In the genomic region with DNA sequence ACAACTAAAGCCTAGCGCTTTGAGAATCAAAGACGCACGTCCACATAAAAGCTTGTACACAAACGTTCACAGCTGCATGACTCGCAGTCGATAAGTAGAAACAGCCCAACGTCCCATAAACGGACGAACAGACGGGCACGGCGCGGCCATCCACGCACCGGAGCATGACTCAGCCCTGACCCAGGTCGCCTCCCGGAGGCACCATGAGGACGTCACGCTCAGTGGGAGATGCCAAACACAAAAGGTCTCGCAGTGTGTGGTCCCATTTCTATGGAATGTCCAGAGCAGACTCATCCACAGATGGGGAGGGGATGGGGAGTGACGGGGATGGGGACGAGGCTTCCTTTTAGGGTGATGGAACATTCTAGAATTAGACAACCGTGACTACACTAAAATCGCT, we compare ENCODE assay signal across 16 cellular contexts. TPM values are rescaled to one million over a fixed set of nuclear protein-coding genes. Genes with fewer than 3 reads are reported as not detected.
A peak's percentile ranks its signal among the peaks of the same experiment; 100 is the strongest.
DNase-seq lines count a peak whose midpoint lies in the region; ATAC-seq, FAIRE-seq and TF ChIP-seq lines count a peak whose summit lies in the region.
"Had no signal": no experiment of that assay in that cellular context is flagged by ENCODE, and none has a peak within 500 bp of the region (broad histone marks: within the 10 kb centered on the region; RNA-seq: fewer than 3 reads in every experiment).

No MANE protein-coding gene starts in this region.

- peaks cover 5 to 9% of the 10 kb centered on the region in 2 donors for H3K36me3 Mint-ChIP-seq in activated naive CD4-positive, alpha-beta T cell treated with anti-CD3 and anti-CD28 coated beads, Interleukin-2, amount 50 U/mL, for 72 hours

- H3K36me3 ChIP-seq in H1 (ENCODE audit: control insufficient read depth in 2 of 4, insufficient read depth in 4 of 4, low read length in 3 of 4) (peaks cover 2 to 49% (median 27%) of the 10 kb centered on the region in 4 experiments), osteoblast (ENCODE audit: insufficient read depth, low read length) (peaks cover 21% of the 10 kb centered on the region)

- CTCF ChIA-PET in H1 (lab: Charles Lee; ENCODE audit: partially characterized antibody): interaction anchor here (0.9 to 3.4 kb wide), 6 partner anchors 35 to 113 kb away, joined by 3 to 12 read pairs (median 5); no protein-coding TSS in a partner anchor

- H2BK15ac ChIP-seq in H1 (ENCODE audit: low read length): no peak overlapping the region

- FAIRE-seq in H1 (lab: Jason Lieb, UNC): no peak

- no peak for TF ChIP-seq POLR2A in H1 (IDR thresholded peaks at IDR 0.05; ENCODE audit: control extremely low read depth in 1 of 2, low read depth in 2 of 2, low read length in 2 of 2)

- TF ChIP-seq CTCF in H1 (IDR thresholded peaks at IDR 0.05; ENCODE audit: control extremely low read depth in 1 of 3, insufficient read depth in 1 of 3, low read depth in 1 of 3, low read length in 3 of 3) (no peak), osteoblast (IDR thresholded peaks at IDR 0.05; ENCODE audit: extremely low read depth, low read depth, low read length) (no peak)

- H4K5ac ChIP-seq in H1 (ENCODE audit: insufficient read length, low read depth, low read length): no peak overlapping the region

- no peak overlapping the region for H2BK12ac ChIP-seq in H1 (ENCODE audit: low read depth, low read length)

- H3K4me3 ChIP-seq in H1 (ENCODE audit: extremely low read depth in 1 of 4, insufficient read depth in 2 of 4, low read depth in 3 of 4, low read length in 4 of 4) (no peak overlapping the region), osteoblast (ENCODE audit: insufficient read depth, low read length) (no peak overlapping the region)

- H3K4me2 ChIP-seq in H1 (ENCODE audit: insufficient read depth in 1 of 2, low read depth in 2 of 2, low read length in 2 of 2) (no peak overlapping the region), osteoblast (ENCODE audit: insufficient read depth, low read length) (peak overlapping the region; percentile 28)

- H3K56ac ChIP-seq in H1 (replicated peaks; ENCODE audit: insufficient read length, low read depth, low read length): no peak overlapping the region

- H3K18ac ChIP-seq in H1 (ENCODE audit: extremely low read depth, low read length): no peak overlapping the region

- no peaks in the 10 kb centered on the region; a peak in 1 of 4 replicates for H3K79me2 ChIP-seq in H1 (ENCODE audit: control insufficient read depth in 1 of 2, insufficient read depth in 2 of 2, low read length in 2 of 2)
- no peaks in the 10 kb centered on the region for H3K79me2 ChIP-seq in osteoblast (ENCODE audit: insufficient read depth, low read length)

- H3K27ac ChIP-seq in H1 (ENCODE audit: low read depth, low read length) (no peak overlapping the region), osteoblast (ENCODE audit: low read depth, low read length) (peak overlapping the region; percentile 69)
- H3K27ac ChIP-seq: foreskin keratinocyte had no signal

- no peak overlapping the region for H4K8ac ChIP-seq in H1 (ENCODE audit: extremely low read depth, insufficient read depth, low read length)

- DNase-seq in Daoy (ENCODE audit: low read depth): peak; percentile 90
- DNase-seq in RKO (ENCODE audit: low spot score): peak; percentile 42
- DNase-seq in H1 (ENCODE audit: low read depth in 1 of 2, low spot score in 2 of 2): no peak
- DNase-seq in osteoblast (ENCODE audit: insufficient read length, low spot score, missing footprints): peak; percentile 99
- no peak for DNase-seq in NK-92 (lab: John Stamatoyannopoulos, UW; ENCODE audit: unreplicated experiment)
- DNase-seq in hepatic stellate cell (ENCODE audit: low spot score): no peak
- no peak for DNase-seq in activated naive CD4-positive, alpha-beta T cell treated with anti-CD3 and anti-CD28 coated beads, Interleukin-2, amount 50 U/mL, for 72 hours (ENCODE audit: low spot score in 2 of 2)
- no peak for DNase-seq in SK-N-DZ (ENCODE audit: low spot score)
- DNase-seq: activated CD8-positive, alpha-beta memory T cell treated with anti-CD3 and anti-CD28 coated beads, Interleukin-2, amount 50 U/mL, for 48 hours; Caco-2; foreskin keratinocyte; HCEC 1CT; Karpas-422; NCI-H2171 treated with DMSO at 0.1 percent for 48 hours had no signal

- no peak overlapping the region for H3K27ac Mint-ChIP-seq in activated naive CD4-positive, alpha-beta T cell treated with anti-CD3 and anti-CD28 coated beads, Interleukin-2, amount 50 U/mL, for 72 hours
- H3K27ac Mint-ChIP-seq: stimulated activated effector memory CD8-positive, alpha-beta T cell treated with anti-CD3 and anti-CD28 coated beads, Interleukin-12 subunit alpha, Interleukin-12 subunit beta, amount 100 ng/mL, for 72 hours had no signal

- no peaks in the 10 kb centered on the region for H3K4me1 ChIP-seq in H1 (replicated peaks in 1 of 4; ENCODE audit: control insufficient read depth in 3 of 4, insufficient read depth in 4 of 4, low read length in 3 of 4)
- H3K4me1 ChIP-seq in osteoblast (ENCODE audit: insufficient read depth, low read length): peaks cover 6% of the 10 kb centered on the region
- H3K4me1 ChIP-seq: Caco-2 had no signal

- no peaks in the 10 kb centered on the region for H3K23me2 ChIP-seq in H1 (ENCODE audit: low read depth, low read length)

- WGBS in H1 (ENCODE audit: extremely low coverage in 1 of 2, insufficient coverage in 1 of 2, insufficient read length in 1 of 2, insufficient replicate concordance in 2 of 2, low coverage in 1 of 2, low lambda C conversion rate in 2 of 2, missing lambda C conversion rate in 1 of 2), 2 experiments: 97% methylated on average over 24 of the region's 24 CpGs; no CpG with 5 or more reads in 1 of the 2 experiments

- H3K9me3 ChIP-seq in H1 (ENCODE audit: insufficient read depth in 2 of 2, low read depth in 1 of 2, low read length in 1 of 2) (no peaks in the 10 kb centered on the region), osteoblast (ENCODE audit: low read depth, low read length) (no peaks in the 10 kb centered on the region)
- H3K9me3 ChIP-seq: Caco-2 had no signal

- H4K91ac ChIP-seq in H1 (replicated peaks; ENCODE audit: insufficient read length, low read length): no peak overlapping the region

- POLR2A ChIA-PET in H1 (lab: Charles Lee; ENCODE audit: partially characterized antibody): interaction anchor here (1.0 to 2.0 kb wide), 2 partner anchors 9 to 28 kb away, joined by 3 to 4 read pairs; no protein-coding TSS in a partner anchor

- H3K9me3 Mint-ChIP-seq in activated naive CD4-positive, alpha-beta T cell treated with anti-CD3 and anti-CD28 coated beads, Interleukin-2, amount 50 U/mL, for 72 hours: no peaks in the 10 kb centered on the region
- H3K9me3 Mint-ChIP-seq: brain; stimulated activated effector memory CD8-positive, alpha-beta T cell treated with anti-CD3 and anti-CD28 coated beads, Interleukin-12 subunit alpha, Interleukin-12 subunit beta, amount 100 ng/mL, for 72 hours had no signal

- no peak overlapping the region for H3K4ac ChIP-seq in H1 (replicated peaks; ENCODE audit: insufficient read length, low read depth, low read length)

- no peak overlapping the region for H3K14ac ChIP-seq in H1 (ENCODE audit: insufficient read length)

- H2BK20ac ChIP-seq in H1 (ENCODE audit: low read length): no peak overlapping the region

- H3K23ac ChIP-seq in H1 (ENCODE audit: insufficient read length): no peak overlapping the region

- H3K9ac ChIP-seq in H1 (replicated peaks in 1 of 4; ENCODE audit: extremely low read depth in 1 of 4, low read depth in 3 of 4, low read length in 3 of 4): no peak overlapping the region

- H2BK120ac ChIP-seq in H1 (replicated peaks; ENCODE audit: low read depth, low read length): no peak overlapping the region

- H4K20me1 ChIP-seq in H1 (replicated peaks in 1 of 2; ENCODE audit: control insufficient read depth in 1 of 2, insufficient read depth in 2 of 2, low read length in 2 of 2) (peaks cover 3 to 11% of the 10 kb centered on the region in 2 experiments), osteoblast (ENCODE audit: insufficient read depth, low read length) (peaks cover 19% of the 10 kb centered on the region)

- TF ChIP-seq EP300 in H1 (IDR thresholded peaks at IDR 0.05; ENCODE audit: borderline replicate concordance in 1 of 2, low read depth in 2 of 2, low read length in 2 of 2): no peak

- ATAC-seq in activated naive CD4-positive, alpha-beta T cell treated with anti-CD3 and anti-CD28 coated beads, Interleukin-2, amount 50 U/mL, for 72 hours: no peak
- ATAC-seq: foreskin keratinocyte; stimulated activated effector memory CD8-positive, alpha-beta T cell treated with anti-CD3 and anti-CD28 coated beads, Interleukin-12 subunit alpha, Interleukin-12 subunit beta, amount 100 ng/mL, for 72 hours had no signal

- no peak overlapping the region for H2AFZ ChIP-seq in H1 (ENCODE audit: low read length)
- H2AFZ ChIP-seq in osteoblast (ENCODE audit: low read length): no peak overlapping the region

- H2BK5ac ChIP-seq in H1 (ENCODE audit: low read depth, low read length): peak overlapping the region; percentile 60; the same call in 1 of the 2 replicates

- no peak for TF ChIP-seq RAD21 in H1 (IDR thresholded peaks at IDR 0.05 in 1 of 2, conservative IDR thresholded peaks at IDR 0.05 in 1 of 2; ENCODE audit: low read depth in 2 of 2, low read length in 2 of 2)

- H3K27me3 ChIP-seq in H1 (replicated peaks in 1 of 4; ENCODE audit: control insufficient read depth in 3 of 4, extremely low read depth in 1 of 4, insufficient read depth in 3 of 4, low read length in 3 of 4) (no peaks in the 10 kb centered on the region), osteoblast (ENCODE audit: insufficient read depth, low read length) (no peaks in the 10 kb centered on the region)
- H3K27me3 ChIP-seq: foreskin keratinocyte had no signal

- no peak overlapping the region for H2AK5ac ChIP-seq in H1 (ENCODE audit: low read depth, low read length)

- H3K79me1 ChIP-seq in H1 (ENCODE audit: low read depth, low read length): no peaks in the 10 kb centered on the region; the same call in 1 of the 2 replicates

RNA-seq across cellular contexts. Expression of gene POLRMT, which starts 9.4 kb away (rescaled TPM):
- total RNA-seq in Daoy (2014; rRNA removed; shearing (Covaris generic)): 92.3 and 96.8 TPM in 2 replicates
- 110 and 111 TPM in 2 replicates for total RNA-seq in H1 (2021; fragmentation: NEBNext Ultra II Directional; extraction: Animal tissue kit (Norgen Biotek cat#: 25700))
- 93.0 and 119 TPM in 2 replicates for polyA plus RNA-seq in H1 (2011; rRNA removed)
- 84.7 TPM for polyA plus RNA-seq in H1 (2011; cell fraction: cytosol; rRNA removed)
- polyA plus RNA-seq in H1 (2011; cell fraction: nucleus; rRNA removed): 444 TPM
- 84.6 to 159 TPM (median 148 TPM) in 4 replicates for polyA plus RNA-seq in H1 (2012, experiment 1 of 2)
- 84.5 TPM for polyA plus RNA-seq in H1 (2012, experiment 2 of 2)
- polyA plus RNA-seq in H1 (2013, experiment 1 of 2): 105 TPM
- 97.6 TPM for polyA plus RNA-seq in H1 (2013, experiment 2 of 2)
- 132 and 217 TPM in 2 replicates for polyA minus RNA-seq in H1 (2011; rRNA and poly(A)+ RNA removed)
- polyA minus RNA-seq in H1 (2011; cell fraction: cytosol; rRNA and poly(A)+ RNA removed): 86.2 TPM
- 105 TPM for polyA minus RNA-seq in H1 (2011; cell fraction: nucleus; rRNA and poly(A)+ RNA removed)
- 16.6 and 18.6 TPM in 2 replicates for total RNA-seq in osteoblast
- total RNA-seq in activated naive CD4-positive, alpha-beta T cell treated with anti-CD3 and anti-CD28 coated beads, Interleukin-2, amount 50 U/mL, for 72 hours: 10 to 100 TPM; 47.0 to 57.7 TPM
- 49.8 and 61.6 TPM in 2 replicates for polyA plus RNA-seq in SK-N-DZ (2014; cell fraction: cytosol; rRNA removed)
- polyA plus RNA-seq in SK-N-DZ (2014; cell fraction: nucleus; rRNA removed): 285 and 379 TPM in 2 replicates

RNA-seq across cellular contexts. Expression of gene FGF22, which starts 15.7 kb away (rescaled TPM):
- total RNA-seq in Daoy (2014; rRNA removed; shearing (Covaris generic)): not detected in 2 replicates
- total RNA-seq in H1 (2021; fragmentation: NEBNext Ultra II Directional; extraction: Animal tissue kit (Norgen Biotek cat#: 25700)): 1.7 and 1.9 TPM in 2 replicates
- polyA plus RNA-seq in H1 (2011; rRNA removed): 0.44 and 0.99 TPM in 2 replicates
- 1.3 TPM for polyA plus RNA-seq in H1 (2011; cell fraction: cytosol; rRNA removed)
- 4.9 TPM for polyA plus RNA-seq in H1 (2011; cell fraction: nucleus; rRNA removed)
- 1.9 to 3.1 TPM (median 2.3 TPM) in 4 replicates for polyA plus RNA-seq in H1 (2012, experiment 1 of 2)
- 0.64 TPM for polyA plus RNA-seq in H1 (2012, experiment 2 of 2)
- polyA plus RNA-seq in H1 (2013, experiment 1 of 2): 0.85 TPM
- polyA plus RNA-seq in H1 (2013, experiment 2 of 2): 0.81 TPM
- 0.22 TPM in 1 of 2 replicates, not detected in the other for polyA minus RNA-seq in H1 (2011; rRNA and poly(A)+ RNA removed)
- 0.73 TPM for polyA minus RNA-seq in H1 (2011; cell fraction: cytosol; rRNA and poly(A)+ RNA removed)
- polyA minus RNA-seq in H1 (2011; cell fraction: nucleus; rRNA and poly(A)+ RNA removed): 0.90 TPM
- total RNA-seq in osteoblast: not detected in 2 replicates
- total RNA-seq in activated naive CD4-positive, alpha-beta T cell treated with anti-CD3 and anti-CD28 coated beads, Interleukin-2, amount 50 U/mL, for 72 hours: not detected
- polyA plus RNA-seq in SK-N-DZ (2014; cell fraction: cytosol; rRNA removed): 1.8 TPM in 1 of 2 replicates, not detected in the other
- polyA plus RNA-seq in SK-N-DZ (2014; cell fraction: nucleus; rRNA removed): 1.5 and 3.3 TPM in 2 replicates
- total RNA-seq: foreskin keratinocyte had no signal
- polyA plus RNA-seq: foreskin keratinocyte had no signal

RNA-seq across cellular contexts. Expression of gene HCN2, which starts 34.3 kb away (rescaled TPM):
- total RNA-seq in Daoy (2014; rRNA removed; shearing (Covaris generic)): 0.09 and 0.97 TPM in 2 replicates
- 3.6 and 4.0 TPM in 2 replicates for total RNA-seq in H1 (2021; fragmentation: NEBNext Ultra II Directional; extraction: Animal tissue kit (Norgen Biotek cat#: 25700))
- 1.0 and 1.9 TPM in 2 replicates for polyA plus RNA-seq in H1 (2011; rRNA removed)
- 1.3 TPM for polyA plus RNA-seq in H1 (2011; cell fraction: cytosol; rRNA removed)
- polyA plus RNA-seq in H1 (2011; cell fraction: nucleus; rRNA removed): 3.2 TPM
- polyA plus RNA-seq in H1 (2012, experiment 1 of 2): 1.6 to 4.6 TPM (median 3.9 TPM) in 4 replicates
- polyA plus RNA-seq in H1 (2012, experiment 2 of 2): 2.2 TPM
- polyA plus RNA-seq in H1 (2013, experiment 1 of 2): 3.0 TPM
- 3.2 TPM for polyA plus RNA-seq in H1 (2013, experiment 2 of 2)
- polyA minus RNA-seq in H1 (2011; rRNA and poly(A)+ RNA removed): 1.6 and 4.2 TPM in 2 replicates
- 2.5 TPM for polyA minus RNA-seq in H1 (2011; cell fraction: cytosol; rRNA and poly(A)+ RNA removed)
- 1.4 TPM for polyA minus RNA-seq in H1 (2011; cell fraction: nucleus; rRNA and poly(A)+ RNA removed)
- 1.2 and 1.4 TPM in 2 replicates for total RNA-seq in osteoblast
- under 1 TPM; 0.41 to 0.58 TPM for total RNA-seq in activated naive CD4-positive, alpha-beta T cell treated with anti-CD3 and anti-CD28 coated beads, Interleukin-2, amount 50 U/mL, for 72 hours
- polyA plus RNA-seq in SK-N-DZ (2014; cell fraction: cytosol; rRNA removed): 2.9 and 3.2 TPM in 2 replicates
- polyA plus RNA-seq in SK-N-DZ (2014; cell fraction: nucleus; rRNA removed): 3.0 and 5.0 TPM in 2 replicates

RNA-seq across cellular contexts. Expression of gene RNF126, which starts 39.0 kb away (rescaled TPM):
- 58.2 and 62.7 TPM in 2 replicates for total RNA-seq in Daoy (2014; rRNA removed; shearing (Covaris generic))
- 64.7 and 68.0 TPM in 2 replicates for total RNA-seq in H1 (2021; fragmentation: NEBNext Ultra II Directional; extraction: Animal tissue kit (Norgen Biotek cat#: 25700))
- 21.8 and 56.5 TPM in 2 replicates for polyA plus RNA-seq in H1 (2011; rRNA removed)
- polyA plus RNA-seq in H1 (2011; cell fraction: cytosol; rRNA removed): 41.8 TPM
- 90.9 TPM for polyA plus RNA-seq in H1 (2011; cell fraction: nucleus; rRNA removed)
- polyA plus RNA-seq in H1 (2012, experiment 1 of 2): 43.7 to 67.7 TPM (median 63.8 TPM) in 4 replicates
- 52.5 TPM for polyA plus RNA-seq in H1 (2012, experiment 2 of 2)
- polyA plus RNA-seq in H1 (2013, experiment 1 of 2): 85.5 TPM
- 80.6 TPM for polyA plus RNA-seq in H1 (2013, experiment 2 of 2)
- 5.7 and 7.1 TPM in 2 replicates for polyA minus RNA-seq in H1 (2011; rRNA and poly(A)+ RNA removed)
- 31.9 TPM for polyA minus RNA-seq in H1 (2011; cell fraction: cytosol; rRNA and poly(A)+ RNA removed)
- polyA minus RNA-seq in H1 (2011; cell fraction: nucleus; rRNA and poly(A)+ RNA removed): 33.1 TPM
- 29.8 and 38.7 TPM in 2 replicates for total RNA-seq in osteoblast
- 10 to 100 TPM; 69.6 to 98.7 TPM for total RNA-seq in activated naive CD4-positive, alpha-beta T cell treated with anti-CD3 and anti-CD28 coated beads, Interleukin-2, amount 50 U/mL, for 72 hours
- 60.8 and 67.6 TPM in 2 replicates for polyA plus RNA-seq in SK-N-DZ (2014; cell fraction: cytosol; rRNA removed)
- 98.8 and 99.8 TPM in 2 replicates for polyA plus RNA-seq in SK-N-DZ (2014; cell fraction: nucleus; rRNA removed)

RNA-seq across cellular contexts. Expression of gene BSG, which starts 51.6 kb away (rescaled TPM):
- total RNA-seq in Daoy (2014; rRNA removed; shearing (Covaris generic)): 501 and 514 TPM in 2 replicates
- total RNA-seq in H1 (2021; fragmentation: NEBNext Ultra II Directional; extraction: Animal tissue kit (Norgen Biotek cat#: 25700)): 726 and 743 TPM in 2 replicates
- polyA plus RNA-seq in H1 (2011; rRNA removed): 1,055 and 1,381 TPM in 2 replicates
- polyA plus RNA-seq in H1 (2011; cell fraction: cytosol; rRNA removed): 777 TPM
- 835 TPM for polyA plus RNA-seq in H1 (2011; cell fraction: nucleus; rRNA removed)
- 563 to 829 TPM (median 731 TPM) in 4 replicates for polyA plus RNA-seq in H1 (2012, experiment 1 of 2)
- polyA plus RNA-seq in H1 (2012, experiment 2 of 2): 1,009 TPM
- polyA plus RNA-seq in H1 (2013, experiment 1 of 2): 1,327 TPM
- 1,362 TPM for polyA plus RNA-seq in H1 (2013, experiment 2 of 2)
- polyA minus RNA-seq in H1 (2011; rRNA and poly(A)+ RNA removed): 300 and 353 TPM in 2 replicates
- 459 TPM for polyA minus RNA-seq in H1 (2011; cell fraction: cytosol; rRNA and poly(A)+ RNA removed)
- polyA minus RNA-seq in H1 (2011; cell fraction: nucleus; rRNA and poly(A)+ RNA removed): 278 TPM
- total RNA-seq in osteoblast: 273 and 291 TPM in 2 replicates
- 100 to 1,000 TPM; 170 to 194 TPM for total RNA-seq in activated naive CD4-positive, alpha-beta T cell treated with anti-CD3 and anti-CD28 coated beads, Interleukin-2, amount 50 U/mL, for 72 hours
- polyA plus RNA-seq in SK-N-DZ (2014; cell fraction: cytosol; rRNA removed): 842 and 849 TPM in 2 replicates
- polyA plus RNA-seq in SK-N-DZ (2014; cell fraction: nucleus; rRNA removed): 345 and 387 TPM in 2 replicates

Comparison
In these comparisons a context has a peak if more than half of its experiments do, and no peak if none do; other contexts are left out.
1. DNase-seq: peak in Daoy (single experiment), RKO (single experiment) and osteoblast (single experiment); none in H1 (0 of 2), NK-92 (single experiment), hepatic stellate cell (single experiment), activated naive CD4-positive, alpha-beta T cell treated with anti-CD3 and anti-CD28 coated beads, Interleukin-2, amount 50 U/mL, for 72 hours (0 of 2) and SK-N-DZ (single experiment).